10 cellular contexts compared by ENCODE assay signal in the genomic region with DNA sequence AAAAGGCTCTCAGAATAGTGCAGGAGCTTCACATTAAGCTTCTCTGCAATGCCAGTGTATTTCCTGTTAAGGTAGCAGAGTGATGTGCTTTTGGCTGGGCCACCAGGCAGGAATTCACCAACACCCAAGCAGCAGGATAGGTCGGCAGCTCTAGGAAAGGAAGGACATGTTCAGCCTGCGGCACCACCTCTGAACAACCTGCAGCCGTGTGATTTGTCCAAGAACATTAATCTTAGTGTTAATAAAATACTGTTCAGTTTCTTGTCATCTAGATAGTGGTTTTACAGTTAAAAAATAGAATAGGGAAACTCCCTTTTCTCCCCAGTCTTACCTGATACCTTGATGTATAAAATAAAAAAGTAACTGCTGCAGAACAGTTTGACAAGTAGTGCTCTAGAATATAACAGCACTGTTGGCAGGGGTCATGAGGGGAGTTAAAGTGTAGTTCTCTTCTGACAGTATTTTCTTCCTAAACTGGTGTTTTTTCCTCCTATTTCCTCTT. TPM values are rescaled to one million over a fixed set of nuclear protein-coding genes. Genes with fewer than 3 reads are reported as not detected.
DNase-seq lines count a peak whose midpoint lies in the region; ATAC-seq and TF ChIP-seq lines count a peak whose summit lies in the region.
"Had no signal": no experiment of that assay in that cellular context is flagged by ENCODE, and none has a peak within 500 bp of the region (broad histone marks: within the 10 kb centered on the region; RNA-seq: fewer than 3 reads in every experiment).

No MANE protein-coding gene starts in this region.

- TF ChIP-seq POLR2A in GM18505 (IDR thresholded peaks at IDR 0.05; ENCODE audit: borderline replicate concordance, extremely low read depth, insufficient read depth, insufficient read length): no peak

- no peaks in the 10 kb centered on the region for H3K9me3 ChIP-seq in T-helper 17 cell (ENCODE audit: control insufficient read depth, low read length, poor library complexity, severe bottlenecking)

- peak overlapping the region; percentile 72 for H3K27ac Mint-ChIP-seq in T-helper 17 cell

- H3K27me3 Mint-ChIP-seq in T-helper 17 cell: no peaks in the 10 kb centered on the region

- peaks cover 2% of the 10 kb centered on the region for H3K36me3 Mint-ChIP-seq in T-helper 17 cell (ENCODE audit: low read depth)

- peaks cover 53% of the 10 kb centered on the region for H3K4me1 Mint-ChIP-seq in T-helper 17 cell

- DNase-seq in T-helper 17 cell: no peak
- peak; percentile 34 for DNase-seq in left kidney (ENCODE audit: low read depth, low spot score)
- DNase-seq in NCI-H82 (lab: John Stamatoyannopoulos, UW): no peak
- DNase-seq in NCI-H526 (lab: John Stamatoyannopoulos, UW): no peak
- no peak for DNase-seq in middle frontal gyrus (ENCODE audit: extremely low spot score, low spot score)
- no peak for DNase-seq in NCI-H2107 (lab: John Stamatoyannopoulos, UW)
- DNase-seq: anterior cingulate cortex, DMS53 had no signal

- H3K4me3 Mint-ChIP-seq in T-helper 17 cell: peak overlapping the region; percentile 45

- ATAC-seq in GM18505 (IDR thresholded peaks at IDR 0.05; ENCODE audit: unreplicated experiment) (peak; percentile 40), GM21529 (IDR thresholded peaks at IDR 0.05; ENCODE audit: unreplicated experiment) (peak; percentile 57), T-helper 17 cell (peak; percentile 71)

RNA-seq across cellular contexts. Expression of a gene that starts 18.8 kb away (rescaled TPM):
- total RNA-seq in T-helper 17 cell: 100 to 1,000 TPM in 1 of 2 donors, 10 to 100 TPM in 1; 88.3 to 103 TPM
